In genomic region chr4:182207806-182208483, GRCh38 we compare ENCODE assay signal across 11 cellular contexts. TPM values are rescaled to one million over a fixed set of nuclear protein-coding genes. Genes with fewer than 3 reads are reported as not detected.
DNase-seq lines count a peak whose midpoint lies in the region; TF ChIP-seq lines count a peak whose summit lies in the region.
"Had no signal": no experiment of that assay in that cellular context is flagged by ENCODE, and none has a peak within 500 bp of the region (broad histone marks: within the 10 kb centered on the region; RNA-seq: fewer than 3 reads in every experiment).

No MANE protein-coding gene starts in this region.

- H3K4me3 ChIP-seq in breast epithelium (no peak overlapping the region), adrenal gland (no peak overlapping the region), kidney epithelial cell (ENCODE audit: low read depth, low read length) (no peak overlapping the region)
- H3K4me3 ChIP-seq: transverse colon had no signal

- H3K4me1 Mint-ChIP-seq in MCF 10A (ENCODE audit: insufficient read depth, unreplicated experiment): peaks cover 40% of the 10 kb centered on the region
- H3K4me1 Mint-ChIP-seq in type B pancreatic cell (ENCODE audit: unreplicated experiment): peaks cover 41% of the 10 kb centered on the region

- H3K27ac Mint-ChIP-seq in MCF 10A (ENCODE audit: low read depth, unreplicated experiment): peak overlapping the region; percentile 96
- H3K27ac Mint-ChIP-seq in type B pancreatic cell: peak overlapping the region; percentile 77

- H3K9me3 Mint-ChIP-seq in MCF 10A (ENCODE audit: unreplicated experiment) (no peaks in the 10 kb centered on the region), type B pancreatic cell (no peaks in the 10 kb centered on the region)

- TF ChIP-seq POLR2A in breast epithelium (IDR thresholded peaks at IDR 0.05) (no peak), adrenal gland (IDR thresholded peaks at IDR 0.05) (peak in 1 of 2 donors; percentile 25)

- peak overlapping the region; percentile 51 for H3K4me3 Mint-ChIP-seq in MCF 10A (ENCODE audit: unreplicated experiment)
- peak overlapping the region; percentile 2 for H3K4me3 Mint-ChIP-seq in type B pancreatic cell

- POLR2A ChIA-PET in MCF 10A (lab: Yijun Ruan, JAX): interaction anchor here (0.6 to 4.4 kb wide), 14 partner anchors 10 to 192 kb away, joined by 3 to 26 read pairs (median 5); no protein-coding TSS in a partner anchor

- CTCF ChIA-PET in MCF 10A (lab: Yijun Ruan, JAX): interaction anchor here (0.8 to 1.2 kb wide), 4 partner anchors 9 to 61 kb away, joined by 3 read pairs; no protein-coding TSS in a partner anchor

- H3K4me1 ChIP-seq in breast epithelium: no peaks in the 10 kb centered on the region
- peaks cover 13 to 27% of the 10 kb centered on the region in 2 donors for H3K4me1 ChIP-seq in adrenal gland (replicated peaks in 1 of 2)

- intact Hi-C loops in MCF 10A (cut with micrococcal nuclease) (loop anchor here (5.0 kb wide), 1 partner anchor 66 kb away; no protein-coding TSS in a partner anchor), breast epithelium (cut with DNase I; ENCODE audit: low total_unique reads) (no loop called here), adrenal gland (cut with DNase I) (no loop called here)

- H3K36me3 ChIP-seq in breast epithelium (no peaks in the 10 kb centered on the region), adrenal gland (replicated peaks in 1 of 2) (no peaks in the 10 kb centered on the region), kidney epithelial cell (ENCODE audit: control insufficient read depth, insufficient read depth, low read length) (no peaks in the 10 kb centered on the region)
- H3K36me3 ChIP-seq: transverse colon had no signal

- no peak for TF ChIP-seq CTCF in MCF 10A (IDR thresholded peaks at IDR 0.05; ENCODE audit: unreplicated experiment)
- no peak for TF ChIP-seq CTCF in breast epithelium (IDR thresholded peaks at IDR 0.05)
- TF ChIP-seq CTCF in adrenal gland (IDR thresholded peaks at IDR 0.05): no peak
- TF ChIP-seq CTCF in kidney epithelial cell (IDR thresholded peaks at IDR 0.05; ENCODE audit: insufficient read depth, low read length, poor library complexity, severe bottlenecking): no peak
- no peak for TF ChIP-seq CTCF in type B pancreatic cell (conservative IDR thresholded peaks at IDR 0.05)

- DNase-seq in MCF 10A (ENCODE audit: unreplicated experiment) (peak; percentile 87), breast epithelium (ENCODE audit: low spot score in 2 of 2) (no peak), adrenal gland (no peak), kidney epithelial cell (ENCODE audit: low read depth) (peak; percentile 81), type B pancreatic cell (ENCODE audit: extremely low spot score, unreplicated experiment) (no peak), NCI-H82 (lab: John Stamatoyannopoulos, UW) (no peak), NCI-H1694 (lab: John Stamatoyannopoulos, UW) (no peak)
- DNase-seq in NK-92 treated with Interleukin-12 subunit alpha and Interleukin-12 subunit beta, amount 100 ng/mL, for 24 hours (lab: John Stamatoyannopoulos, UW): no peak
- DNase-seq: activated naive CD4-positive, alpha-beta T cell; NCI-H526; transverse colon had no signal

- WGBS in adrenal gland, 4 donors: 20 to 24% (median 22%) methylated on average over 3 of the region's 3 CpGs

- peaks cover 4% of the 10 kb centered on the region for H3K36me3 Mint-ChIP-seq in MCF 10A (ENCODE audit: insufficient read depth, unreplicated experiment)
- peaks cover 11% of the 10 kb centered on the region for H3K36me3 Mint-ChIP-seq in type B pancreatic cell

- BruUV-seq in MCF 10A (replicated peaks; lab: Mats Ljungman, UMichigan): no TSS peak

- no peaks in the 10 kb centered on the region for H3K27me3 ChIP-seq in breast epithelium
- no peaks in the 10 kb centered on the region for H3K27me3 ChIP-seq in adrenal gland
- no peaks in the 10 kb centered on the region for H3K27me3 ChIP-seq in kidney epithelial cell (ENCODE audit: control insufficient read depth, insufficient read depth, low read length)
- H3K27me3 ChIP-seq: transverse colon had no signal

- no peak overlapping the region for H3K27ac ChIP-seq in breast epithelium
- H3K27ac ChIP-seq in adrenal gland: peak overlapping the region; percentile 49 to 89 (median 74)

- H3K9me3 ChIP-seq in breast epithelium (no peaks in the 10 kb centered on the region), adrenal gland (replicated peaks in 1 of 3) (no peaks in the 10 kb centered on the region)
- H3K9me3 ChIP-seq: transverse colon had no signal

- no peaks in the 10 kb centered on the region for H3K27me3 Mint-ChIP-seq in MCF 10A (ENCODE audit: insufficient read depth, unreplicated experiment)
- peaks cover 3% of the 10 kb centered on the region for H3K27me3 Mint-ChIP-seq in type B pancreatic cell

RNA-seq across cellular contexts. Expression of gene TENM3, which starts 35.3 kb away (rescaled TPM):
- total RNA-seq in MCF 10A (2022) (34.1 and 44.4 TPM in 2 replicates), breast epithelium (10 to 100 TPM in 1 of 3 donors, 1 to 10 TPM in 2; 4.6 to 30.6 (median 8.8) TPM), adrenal gland (10 to 100 TPM; 29.4 to 54.4 (median 47.3) TPM), kidney epithelial cell (11.2 and 21.8 TPM in 2 replicates), type B pancreatic cell (ENCODE audit: low replicate concordance) (49.3 and 73.5 TPM in 2 replicates)
- polyA plus RNA-seq in adrenal gland: 10 to 100 TPM in 1 of 3 donors, 1 to 10 TPM in 2; 2.6 to 14.4 (median 3.2) TPM

Comparison
In these comparisons a context has a peak if more than half of its experiments do, and no peak if none do; other contexts are left out.
1. DNase-seq: peak in MCF 10A (single experiment) and kidney epithelial cell (single experiment); none in breast epithelium (0 of 2), adrenal gland (0 of 7), type B pancreatic cell (single experiment), NCI-H82 (single experiment), NK-92 treated with Interleukin-12 subunit alpha and Interleukin-12 subunit beta, amount 100 ng/mL, for 24 hours (single experiment) and NCI-H1694 (single experiment).
2. H3K27ac ChIP-seq: peak in adrenal gland (5 of 5); none in breast epithelium (0 of 2).